In the genomic region with DNA sequence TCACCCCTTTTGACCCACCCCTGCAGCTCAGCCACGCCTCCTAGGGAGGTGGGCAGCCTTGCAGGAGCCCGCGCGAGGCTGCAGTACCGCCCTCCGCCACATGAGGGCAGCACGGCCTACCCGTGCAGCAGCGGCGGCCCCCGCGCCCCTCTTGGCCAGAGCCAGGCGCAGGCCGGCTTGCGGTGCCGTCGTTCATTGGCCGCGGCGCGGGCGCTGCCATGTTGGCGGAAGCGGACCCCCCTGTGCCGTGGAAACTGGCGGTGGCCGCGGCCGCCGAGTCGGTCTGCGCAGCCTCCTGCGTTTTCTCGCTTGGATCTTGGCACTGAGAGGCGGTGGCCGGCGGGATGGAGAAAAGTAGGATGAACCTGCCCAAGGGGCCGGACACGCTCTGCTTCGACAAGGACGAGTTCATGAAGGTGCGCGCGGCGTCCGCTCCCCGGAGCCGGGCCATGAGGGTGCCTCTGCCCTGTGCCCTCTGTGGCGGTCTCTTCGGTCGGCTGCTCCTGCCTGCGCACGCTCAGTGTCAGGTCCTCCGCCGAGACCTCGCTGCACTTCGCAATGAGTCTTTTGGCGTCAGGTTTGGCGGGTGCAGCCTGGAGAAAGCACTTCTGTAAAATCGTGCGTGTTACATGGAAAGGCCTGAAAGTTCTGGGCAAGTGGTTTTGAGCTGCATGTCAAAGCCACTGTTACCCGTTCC, we compare ENCODE assay signal across 8 cellular contexts. TPM values are rescaled to one million over a fixed set of nuclear protein-coding genes. Genes with fewer than 3 reads are reported as not detected.
A peak's percentile ranks its signal among the peaks of the same experiment; 100 is the strongest.
DNase-seq lines count a peak whose midpoint lies in the region; ATAC-seq and TF ChIP-seq lines count a peak whose summit lies in the region.

TSS of gene COG2 (plus strand) at position 219 of the 697 bp plus-strand sequence. CDS start at position 345, 126 bp downstream.

- H3K9me3 ChIP-seq in CD4-positive, alpha-beta T cell (ENCODE audit: control insufficient read depth, low read length), result no peaks in the 10 kb centered on the region

- 0 to 1% methylated on average over 39 to 47 of the region's 62 CpGs for WGBS in lower leg skin, 2 donors

- TF ChIP-seq CTCF in CD4-positive, alpha-beta T cell (IDR thresholded peaks at IDR 0.05), result peak; percentile 100
- TF ChIP-seq CTCF in dorsolateral prefrontal cortex (IDR thresholded peaks at IDR 0.05 in 54 of 56, conservative IDR thresholded peaks at IDR 0.05 in 2 of 56; ENCODE audit: low read depth in 1 of 56, partially characterized antibody in 56 of 56) (peak; percentile 99 to 100 (median 100)), lower leg skin (IDR thresholded peaks at IDR 0.05) (peak in 1 of 3 donors; percentile 81)

- H3K27me3 Mint-ChIP-seq in CD4-positive, alpha-beta T cell, result peaks cover 26% of the 10 kb centered on the region
- H3K27me3 Mint-ChIP-seq in activated CD4-positive, alpha-beta memory T cell treated with anti-CD3 and anti-CD28 coated beads for 36 hours, result peaks cover 14% of the 10 kb centered on the region

- H3K27ac Mint-ChIP-seq in CD4-positive, alpha-beta T cell, result peak within 1 kb of the TSS; percentile 87
- H3K27ac Mint-ChIP-seq in activated CD4-positive, alpha-beta memory T cell treated with anti-CD3 and anti-CD28 coated beads for 36 hours, result peak within 1 kb of the TSS; percentile 92

- POLR2A ChIA-PET in CD4-positive, alpha-beta T cell (lab: Charles Lee), result interaction anchor here (0.5 to 1.6 kb wide), 6 partner anchors 534 to 1134 kb away, joined by 3 to 6 read pairs (median 4); partner anchors contain the start of genes ABCB10, EXOC8, NUP133 and SPRTN
- POLR2A ChIA-PET in activated CD4-positive, alpha-beta memory T cell treated with anti-CD3 and anti-CD28 coated beads for 36 hours (lab: Charles Lee), result interaction anchor here (0.9 kb wide), 1 partner anchor 336 kb away, joined by 3 read pairs; the partner anchor contains the start of gene TTC13

- H3K27ac ChIP-seq in CD4-positive, alpha-beta T cell (ENCODE audit: low read depth, low read length), result peak within 1 kb of the TSS; percentile 64
- peak within 1 kb of the TSS; percentile 31 to 96 (median 89) for H3K27ac ChIP-seq in dorsolateral prefrontal cortex

- peak; percentile 88 for ATAC-seq in CD4-positive, alpha-beta T cell (ENCODE audit: poor library complexity)
- ATAC-seq in GM19395 (IDR thresholded peaks at IDR 0.05; ENCODE audit: unreplicated experiment) (peak; percentile 96), HG03565 (IDR thresholded peaks at IDR 0.05; ENCODE audit: unreplicated experiment) (peak; percentile 91)

- peaks cover 19% of the 10 kb centered on the region for H3K36me3 Mint-ChIP-seq in CD4-positive, alpha-beta T cell (ENCODE audit: low read depth)
- H3K36me3 Mint-ChIP-seq in activated CD4-positive, alpha-beta memory T cell treated with anti-CD3 and anti-CD28 coated beads for 36 hours, result peaks cover 6% of the 10 kb centered on the region

- H3K27me3 ChIP-seq in CD4-positive, alpha-beta T cell (ENCODE audit: control insufficient read depth, insufficient read depth, low read length), result no peaks in the 10 kb centered on the region
- no peaks in the 10 kb centered on the region for H3K27me3 ChIP-seq in dorsolateral prefrontal cortex

- CTCF ChIA-PET in CD4-positive, alpha-beta T cell (lab: Charles Lee), result interaction anchor here (0.6 to 1.2 kb wide), 4 partner anchors 9 to 930 kb away, joined by 3 to 8 read pairs (median 3); partner anchors contain the start of gene ARV1
- CTCF ChIA-PET in activated CD4-positive, alpha-beta memory T cell treated with anti-CD3 and anti-CD28 coated beads for 36 hours (lab: Charles Lee), result interaction anchor here (0.5 to 1.6 kb wide), 14 partner anchors 9 to 747 kb away, joined by 3 to 9 read pairs (median 3); no protein-coding TSS in a partner anchor

- DNase-seq in CD4-positive, alpha-beta T cell, result peak; percentile 85 to 99 (median 96)
- DNase-seq in NCI-H82 (lab: John Stamatoyannopoulos, UW) (peak; percentile 97), dorsolateral prefrontal cortex (peak; percentile 88 to 97 (median 94)), lower leg skin (ENCODE audit: low spot score in 2 of 2) (peak; percentile 87 to 98)
- peak; percentile 96 for DNase-seq in activated CD4-positive, alpha-beta memory T cell treated with anti-CD3 and anti-CD28 coated beads for 36 hours
- peak; percentile 84 to 100 (median 93) for DNase-seq in stimulated activated CD4-positive, alpha-beta T cell treated with anti-CD3 and anti-CD28 coated beads, TNF-alpha, amount 100 ng/mL, for 1 hour (ENCODE audit: low read depth in 3 of 3, low spot score in 1 of 3)

- no peaks in the 10 kb centered on the region for H3K9me3 Mint-ChIP-seq in CD4-positive, alpha-beta T cell
- H3K9me3 Mint-ChIP-seq in activated CD4-positive, alpha-beta memory T cell treated with anti-CD3 and anti-CD28 coated beads for 36 hours, result no peaks in the 10 kb centered on the region

- peaks cover 54% of the 10 kb centered on the region for H3K4me1 Mint-ChIP-seq in CD4-positive, alpha-beta T cell (ENCODE audit: low read depth)
- peaks cover 46% of the 10 kb centered on the region for H3K4me1 Mint-ChIP-seq in activated CD4-positive, alpha-beta memory T cell treated with anti-CD3 and anti-CD28 coated beads for 36 hours (ENCODE audit: low read depth)

- intact Hi-C loops in CD4-positive, alpha-beta T cell (cut with DNase I, micrococcal nuclease), result loop anchor here (2.0 to 10.0 kb wide), 11 partner anchors 225 to 1135 kb away; partner anchors contain the start of genes ARV1 (in 2 of the 2), TTC13 (in 2 of the 2), C1orf198 (in 1 of the 2) and EGLN1 (in 1 of the 2)
- intact Hi-C loops in activated CD4-positive, alpha-beta memory T cell treated with anti-CD3 and anti-CD28 coated beads for 36 hours (cut with micrococcal nuclease), result loop anchor here (1.0 to 5.0 kb wide), 5 partner anchors 224 to 570 kb away; partner anchors contain the start of genes ARV1 and FAM89A
- intact Hi-C loops in dorsolateral prefrontal cortex (cut with DNase I), result loop anchor here (1.0 to 10.0 kb wide), 11 partner anchors 40 to 278 kb away; partner anchors contain the start of genes PGBD5 (in 2 of the 2) and C1orf198 (in 1 of the 2)
- intact Hi-C loops in lower leg skin (cut with DNase I; ENCODE audit: low total_unique reads), result no loop called here

- H3K4me3 Mint-ChIP-seq in CD4-positive, alpha-beta T cell, result peak within 1 kb of the TSS; percentile 96
- H3K4me3 Mint-ChIP-seq in activated CD4-positive, alpha-beta memory T cell treated with anti-CD3 and anti-CD28 coated beads for 36 hours, result peak within 1 kb of the TSS; percentile 98

- TF ChIP-seq POLR2A in lower leg skin (IDR thresholded peaks at IDR 0.05), result no peak

- peak within 1 kb of the TSS; percentile 54 to 99 (median 88) for H3K4me3 ChIP-seq in dorsolateral prefrontal cortex
- H3K4me3 ChIP-seq in lower leg skin (ENCODE audit: low read depth, poor library complexity, severe bottlenecking), result peak within 1 kb of the TSS; percentile 68

RNA-seq across cellular contexts. Expression of gene COG2, which starts in this region (rescaled TPM):
- total RNA-seq in CD4-positive, alpha-beta T cell, result 10 to 100 TPM; 17.3 to 21.4 TPM
- 10 to 100 TPM; 29.6 to 32.3 TPM for total RNA-seq in activated CD4-positive, alpha-beta memory T cell treated with anti-CD3 and anti-CD28 coated beads for 36 hours
- total RNA-seq in dorsolateral prefrontal cortex (10 to 100 TPM; 23.2 to 41.1 (median 30.6) TPM), lower leg skin (10 to 100 TPM; 16.9 to 25.4 (median 23.1) TPM)

Comparison
In these comparisons a context has a peak if more than half of its experiments do, and no peak if none do; other contexts are left out.
1. Peak in every context shown above with its lines: DNase-seq, ATAC-seq, H3K4me3 ChIP-seq and H3K27ac ChIP-seq.